Comparison of ENCODE assay signal across 9 cellular contexts in genomic region chr19:45472557-45473365, GRCh38. TPM values are rescaled to one million over a fixed set of nuclear protein-coding genes. Genes with fewer than 3 reads are reported as not detected.
DNase-seq lines count a peak whose midpoint lies in the region; ATAC-seq and TF ChIP-seq lines count a peak whose summit lies in the region.
"Had no signal": no experiment of that assay in that cellular context is flagged by ENCODE, and none has a peak within 500 bp of the region (broad histone marks: within the 10 kb centered on the region; RNA-seq: fewer than 3 reads in every experiment).

No MANE protein-coding gene starts in this region.

- DNase-seq in DMS 273 (lab: John Stamatoyannopoulos, UW; ENCODE audit: unreplicated experiment) (peak; percentile 29), DMS 273 treated with DMSO at 0.1 percent for 48 hours (lab: John Stamatoyannopoulos, UW) (no peak), RWPE1 (ENCODE audit: low spot score) (no peak), endodermal cell (peak; percentile 67), neural progenitor cell (ENCODE audit: low spot score) (peak; percentile 32), left colon (no peak), SK-N-DZ (ENCODE audit: low spot score) (no peak)

- H3K36me3 Mint-ChIP-seq in endodermal cell (ENCODE audit: low read depth) (no peaks in the 10 kb centered on the region), neural progenitor cell (no peaks in the 10 kb centered on the region)

- H3K36me3 ChIP-seq in endodermal cell (ENCODE audit: control insufficient read depth, insufficient read depth, low read length) (no peaks in the 10 kb centered on the region), neural progenitor cell (no peaks in the 10 kb centered on the region)

- peaks cover 10% of the 10 kb centered on the region for H3K27me3 Mint-ChIP-seq in endodermal cell (ENCODE audit: insufficient read depth)
- H3K27me3 Mint-ChIP-seq in neural progenitor cell (ENCODE audit: insufficient read depth, low read depth) = peaks cover 48% of the 10 kb centered on the region

- POLR2A ChIA-PET in RWPE1 (lab: Yijun Ruan, JAX; ENCODE audit: low non-redundant PET) = no interaction called here

- no peaks in the 10 kb centered on the region for H3K79me2 ChIP-seq in neural progenitor cell (ENCODE audit: low read depth)

- intact Hi-C loops in left colon (cut with DNase I, micrococcal nuclease) = no loop called here

- H3K27me3 ChIP-seq in endodermal cell (ENCODE audit: control insufficient read depth, insufficient read depth, low read length, poor library complexity, severe bottlenecking) = peaks cover 13% of the 10 kb centered on the region
- peaks cover 32% of the 10 kb centered on the region for H3K27me3 ChIP-seq in neural progenitor cell

- H3K4me1 ChIP-seq in endodermal cell (ENCODE audit: control insufficient read depth, insufficient read depth, low read length) (no peaks in the 10 kb centered on the region), neural progenitor cell (peaks cover 11% of the 10 kb centered on the region)

- H3K4me2 ChIP-seq in neural progenitor cell = peak overlapping the region; percentile 57

- WGBS in endodermal cell (ENCODE audit: insufficient coverage in 1 of 2, insufficient read length in 1 of 2), 2 experiments = 43 to 47% methylated on average over 15 to 39 of the region's 44 CpGs

- peaks cover 8% of the 10 kb centered on the region for H4K20me1 ChIP-seq in neural progenitor cell (ENCODE audit: low read depth)

- H3K9me3 Mint-ChIP-seq in endodermal cell (no peaks in the 10 kb centered on the region), neural progenitor cell (peaks cover 2% of the 10 kb centered on the region)

- H3K9me3 ChIP-seq in endodermal cell (ENCODE audit: control insufficient read depth, low read length) (no peaks in the 10 kb centered on the region), neural progenitor cell (ENCODE audit: low read depth) (no peaks in the 10 kb centered on the region)

- CTCF ChIA-PET in RWPE1 (lab: Yijun Ruan, JAX) = interaction anchor here (1.5 kb wide), 1 partner anchor 33 kb away, joined by 5 read pairs; no protein-coding TSS in a partner anchor

- H3F3A ChIP-seq in neural progenitor cell (ENCODE audit: low read depth) = peaks cover 17% of the 10 kb centered on the region

- ATAC-seq in GM19467 (IDR thresholded peaks at IDR 0.05; ENCODE audit: unreplicated experiment) (no peak), left colon (no peak)

- H3K9ac ChIP-seq in endodermal cell (ENCODE audit: extremely low read depth, low read length, poor library complexity, severe bottlenecking) (no peak overlapping the region), neural progenitor cell (no peak overlapping the region)

- H3K4me3 ChIP-seq in endodermal cell (ENCODE audit: low read length) = peak overlapping the region; percentile 4
- H3K4me3 ChIP-seq in neural progenitor cell = no peak overlapping the region

- peak overlapping the region; percentile 96 for H3K27ac ChIP-seq in RWPE1
- no peak overlapping the region for H3K27ac ChIP-seq in endodermal cell (ENCODE audit: low read depth, low read length)
- H3K27ac ChIP-seq in neural progenitor cell = no peak overlapping the region
- H3K27ac ChIP-seq: 22Rv1 had no signal

- no peak for TF ChIP-seq CTCF in RWPE1 (conservative IDR thresholded peaks at IDR 0.05; ENCODE audit: low read depth)
- no peak for TF ChIP-seq CTCF in endodermal cell (conservative IDR thresholded peaks at IDR 0.05)
- TF ChIP-seq CTCF in neural progenitor cell (IDR thresholded peaks at IDR 0.05) = no peak

- H3K4me3 Mint-ChIP-seq in endodermal cell = peak overlapping the region; percentile 60
- H3K4me3 Mint-ChIP-seq in neural progenitor cell = peak overlapping the region; percentile 66

- H3K4me1 Mint-ChIP-seq in endodermal cell (peaks cover 12% of the 10 kb centered on the region), neural progenitor cell (peaks cover 36% of the 10 kb centered on the region)

- peak overlapping the region; percentile 68 for H3K27ac Mint-ChIP-seq in endodermal cell
- no peak overlapping the region for H3K27ac Mint-ChIP-seq in neural progenitor cell

- no peak overlapping the region for H2AFZ ChIP-seq in neural progenitor cell (replicated peaks)

RNA-seq across cellular contexts. Expression of gene FOSB, which starts 5.0 kb away (rescaled TPM):
- total RNA-seq in endodermal cell (1 to 10 TPM; 1.6 to 3.0 TPM), neural progenitor cell (ENCODE audit: low replicate concordance) (2.3 and 5.4 TPM in 2 replicates), left colon (10 to 100 TPM in 1 of 2 donors, 1 to 10 TPM in 1; 4.4 to 46.0 TPM)
- polyA plus RNA-seq in endodermal cell (2013, experiment 1 of 2) = 1.6 TPM
- polyA plus RNA-seq in endodermal cell (2013, experiment 2 of 2) = 1.4 TPM
- polyA plus RNA-seq in SK-N-DZ (2014; cell fraction: cytosol; rRNA removed) = not detected in 2 replicates
- not detected in 2 replicates for polyA plus RNA-seq in SK-N-DZ (2014; cell fraction: nucleus; rRNA removed)

RNA-seq across cellular contexts. Expression of gene RTN2, which starts 24.1 kb away (rescaled TPM):
- total RNA-seq in endodermal cell = 10 to 100 TPM; 15.7 to 18.5 TPM
- polyA plus RNA-seq in endodermal cell (2013, experiment 1 of 2) = 23.8 TPM
- 25.9 TPM for polyA plus RNA-seq in endodermal cell (2013, experiment 2 of 2)
- total RNA-seq in neural progenitor cell (ENCODE audit: low replicate concordance) = 4.8 and 10.4 TPM in 2 replicates
- total RNA-seq in left colon = 1 to 10 TPM; 3.4 to 6.1 TPM
- 35.2 and 50.4 TPM in 2 replicates for polyA plus RNA-seq in SK-N-DZ (2014; cell fraction: cytosol; rRNA removed)
- 33.0 and 40.4 TPM in 2 replicates for polyA plus RNA-seq in SK-N-DZ (2014; cell fraction: nucleus; rRNA removed)

RNA-seq across cellular contexts. Expression of gene PPM1N, which starts 25.5 kb away (rescaled TPM):
- total RNA-seq in endodermal cell (1 to 10 TPM; 3.2 to 3.5 TPM), neural progenitor cell (ENCODE audit: low replicate concordance) (2.4 and 3.6 TPM in 2 replicates), left colon (1 to 10 TPM in 1 of 2 donors, under 1 TPM in 1; 0.37 to 1.6 TPM)
- 2.6 TPM for polyA plus RNA-seq in endodermal cell (2013, experiment 1 of 2)
- polyA plus RNA-seq in endodermal cell (2013, experiment 2 of 2) = 1.9 TPM
- polyA plus RNA-seq in SK-N-DZ (2014; cell fraction: cytosol; rRNA removed) = 7.6 and 9.1 TPM in 2 replicates
- 13.0 and 15.0 TPM in 2 replicates for polyA plus RNA-seq in SK-N-DZ (2014; cell fraction: nucleus; rRNA removed)

RNA-seq across cellular contexts. Expression of gene VASP, which starts 34.5 kb away (rescaled TPM):
- total RNA-seq in endodermal cell (100 to 1,000 TPM; 134 to 144 TPM), neural progenitor cell (ENCODE audit: low replicate concordance) (32.6 and 62.2 TPM in 2 replicates), left colon (100 to 1,000 TPM; 218 to 260 TPM)
- polyA plus RNA-seq in endodermal cell (2013, experiment 1 of 2) = 54.2 TPM
- 55.2 TPM for polyA plus RNA-seq in endodermal cell (2013, experiment 2 of 2)
- polyA plus RNA-seq in SK-N-DZ (2014; cell fraction: cytosol; rRNA removed) = 20.3 and 20.6 TPM in 2 replicates
- 12.5 and 15.2 TPM in 2 replicates for polyA plus RNA-seq in SK-N-DZ (2014; cell fraction: nucleus; rRNA removed)

RNA-seq across cellular contexts. Expression of gene ERCC1, which starts 49.0 kb away (rescaled TPM):
- 10 to 100 TPM; 53.5 to 63.6 TPM for total RNA-seq in endodermal cell
- polyA plus RNA-seq in endodermal cell (2013, experiment 1 of 2) = 70.3 TPM
- polyA plus RNA-seq in endodermal cell (2013, experiment 2 of 2) = 66.1 TPM
- total RNA-seq in neural progenitor cell (ENCODE audit: low replicate concordance) = 46.0 and 74.5 TPM in 2 replicates
- total RNA-seq in left colon = 10 to 100 TPM; 37.1 to 43.6 TPM
- 85.0 and 101 TPM in 2 replicates for polyA plus RNA-seq in SK-N-DZ (2014; cell fraction: cytosol; rRNA removed)
- polyA plus RNA-seq in SK-N-DZ (2014; cell fraction: nucleus; rRNA removed) = 66.4 and 73.4 TPM in 2 replicates

Comparison
In these comparisons a context has a peak if more than half of its experiments do, and no peak if none do; other contexts are left out.
1. DNase-seq: peak in DMS 273 (single experiment), endodermal cell (single experiment) and neural progenitor cell (single experiment); none in DMS 273 treated with DMSO at 0.1 percent for 48 hours (single experiment), RWPE1 (single experiment), left colon (0 of 2) and SK-N-DZ (single experiment).